In the genomic region with DNA sequence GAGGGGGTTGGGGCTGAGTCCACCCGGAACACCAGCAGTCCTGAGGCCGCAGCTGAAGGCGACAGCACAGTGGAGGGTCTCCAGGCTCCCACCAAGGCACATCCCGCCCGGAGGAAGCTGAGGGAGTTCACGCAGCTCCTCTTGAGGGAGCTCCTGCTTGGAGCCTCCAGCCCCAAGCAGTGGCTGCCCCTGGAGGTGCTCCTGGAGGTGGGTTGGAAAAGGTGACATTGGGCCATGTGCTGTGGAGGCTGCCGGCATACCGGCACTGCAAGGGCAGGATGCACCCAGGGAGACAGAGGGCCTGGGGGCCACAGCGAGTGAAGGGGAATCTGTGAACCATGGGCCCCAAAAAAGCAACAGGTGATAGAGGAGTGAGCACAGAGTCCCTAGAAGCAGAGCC, we compare ENCODE assay signal across 21 cellular contexts.
DNase-seq lines count a peak whose midpoint lies in the region; ATAC-seq and TF ChIP-seq lines count a peak whose summit lies in the region.
"Had no signal": no experiment of that assay in that cellular context is flagged by ENCODE, and none has a peak within 500 bp of the region (broad histone marks: within the 10 kb centered on the region; RNA-seq: fewer than 3 reads in every experiment).

No MANE protein-coding gene starts in this region.

- peaks cover 9% of the 10 kb centered on the region for H3K4me1 Mint-ChIP-seq in activated naive CD8-positive, alpha-beta T cell treated with anti-CD3 and anti-CD28 coated beads, Interleukin-2, amount 10 ng/mL, durations not matched to agents 7 days and 5 days
- H3K4me1 Mint-ChIP-seq in activated naive CD8-positive, alpha-beta T cell treated with anti-CD3 and anti-CD28 coated beads for 36 hours = peaks cover 3% of the 10 kb centered on the region
- H3K4me1 Mint-ChIP-seq in activated B cell treated with CpG ODN at 0.5 μM for 24 hours (peaks cover 3% of the 10 kb centered on the region), type B pancreatic cell (ENCODE audit: unreplicated experiment) (no peaks in the 10 kb centered on the region)
- H3K4me1 Mint-ChIP-seq: CD8-positive, alpha-beta memory T cell had no signal

- no peaks in the 10 kb centered on the region for H3K27me3 ChIP-seq in neuronal stem cell (ENCODE audit: control insufficient read depth in 3 of 3, insufficient read depth in 3 of 3, low read depth in 1 of 3, low read length in 3 of 3)
- H3K27me3 ChIP-seq: BE2C had no signal

- no peak overlapping the region for H2BK12ac ChIP-seq in neuronal stem cell (ENCODE audit: low read length)

- no peaks in the 10 kb centered on the region for H3K4me1 ChIP-seq in neuronal stem cell (ENCODE audit: control insufficient read depth in 2 of 2, insufficient read depth in 1 of 2, low read depth in 1 of 2, low read length in 2 of 2)
- H3K4me1 ChIP-seq: BE2C, HAP-1 had no signal

- H3K18ac ChIP-seq in neuronal stem cell (ENCODE audit: low read length) = no peak overlapping the region

- H3K4me3 ChIP-seq in neuronal stem cell (ENCODE audit: low read length in 2 of 2) = no peak overlapping the region
- H3K4me3 ChIP-seq: GM12878, HAP-1 had no signal

- H3K9ac ChIP-seq in neuronal stem cell (ENCODE audit: low read depth, low read length, poor library complexity) = no peak overlapping the region

- H3K36me3 Mint-ChIP-seq in activated naive CD8-positive, alpha-beta T cell treated with anti-CD3 and anti-CD28 coated beads, Interleukin-2, amount 10 ng/mL, durations not matched to agents 7 days and 5 days = peaks cover 1% of the 10 kb centered on the region
- H3K36me3 Mint-ChIP-seq in activated naive CD8-positive, alpha-beta T cell treated with anti-CD3 and anti-CD28 coated beads for 36 hours = no peaks in the 10 kb centered on the region
- peaks cover 85% of the 10 kb centered on the region for H3K36me3 Mint-ChIP-seq in activated B cell treated with CpG ODN at 0.5 μM for 24 hours (ENCODE audit: low read depth)
- no peaks in the 10 kb centered on the region for H3K36me3 Mint-ChIP-seq in type B pancreatic cell
- H3K36me3 Mint-ChIP-seq: CD8-positive, alpha-beta memory T cell had no signal

- no peak overlapping the region for H3K23ac ChIP-seq in neuronal stem cell (ENCODE audit: low read depth, low read length, poor library complexity)

- peaks cover 0 to 2% of the 10 kb centered on the region in 2 donors for H3K9me3 ChIP-seq in neuronal stem cell (replicated peaks in 1 of 2; ENCODE audit: control insufficient read depth in 2 of 2, insufficient read depth in 1 of 2, low read depth in 1 of 2, low read length in 2 of 2)
- H3K9me3 ChIP-seq: BE2C, HAP-1 had no signal

- no peak overlapping the region for H2BK120ac ChIP-seq in neuronal stem cell (ENCODE audit: low read depth, low read length)

- no peak for DNase-seq in activated naive CD8-positive, alpha-beta T cell treated with anti-CD3 and anti-CD28 coated beads, Interleukin-2, amount 10 ng/mL, durations not matched to agents 7 days and 5 days
- DNase-seq in activated naive CD8-positive, alpha-beta T cell treated with anti-CD3 and anti-CD28 coated beads for 36 hours = no peak
- DNase-seq in activated B cell treated with CpG ODN at 0.5 μM for 24 hours (no peak), neuronal stem cell (ENCODE audit: low spot score) (no peak), type B pancreatic cell (ENCODE audit: extremely low spot score, unreplicated experiment) (peak; percentile 36), NCI-H128 (lab: John Stamatoyannopoulos, UW; ENCODE audit: unreplicated experiment) (no peak), Right ventricle myocardium inferior (ENCODE audit: missing footprints) (no peak)
- DNase-seq: BE2C; CD4-positive, alpha-beta T cell; CD8-positive, alpha-beta memory T cell; DMS 273 treated with DMSO at 0.1 percent for 48 hours; DMS79; EL; GDM1; GOT3; HFFc6 had no signal

- TF ChIP-seq CTCF in activated B cell treated with CpG ODN at 0.5 μM for 24 hours (IDR thresholded peaks at IDR 0.05) (no peak), type B pancreatic cell (conservative IDR thresholded peaks at IDR 0.05) (no peak)

- H3K27ac Mint-ChIP-seq in activated naive CD8-positive, alpha-beta T cell treated with anti-CD3 and anti-CD28 coated beads, Interleukin-2, amount 10 ng/mL, durations not matched to agents 7 days and 5 days = peak overlapping the region; percentile 78
- no peak overlapping the region for H3K27ac Mint-ChIP-seq in activated naive CD8-positive, alpha-beta T cell treated with anti-CD3 and anti-CD28 coated beads for 36 hours
- peak overlapping the region; percentile 59 for H3K27ac Mint-ChIP-seq in activated B cell treated with CpG ODN at 0.5 μM for 24 hours
- no peak overlapping the region for H3K27ac Mint-ChIP-seq in type B pancreatic cell
- H3K27ac Mint-ChIP-seq: CD4-positive, alpha-beta T cell; CD8-positive, alpha-beta memory T cell; HFFc6 had no signal

- H2AFZ ChIP-seq in neuronal stem cell (ENCODE audit: low read length) = no peak overlapping the region

- H3K27ac ChIP-seq in neuronal stem cell (replicated peaks; ENCODE audit: low read length) = no peak overlapping the region
- H3K27ac ChIP-seq: 22Rv1, C4-2B had no signal

- no peak overlapping the region for H2BK15ac ChIP-seq in neuronal stem cell (ENCODE audit: low read length)

- H2AK5ac ChIP-seq in neuronal stem cell (ENCODE audit: low read depth, low read length) = peak overlapping the region; percentile 14

- H3K36me3 ChIP-seq in neuronal stem cell (replicated peaks in 1 of 2; ENCODE audit: control insufficient read depth in 2 of 2, insufficient read depth in 2 of 2, low read length in 2 of 2) = no peaks in the 10 kb centered on the region
- H3K36me3 ChIP-seq: BE2C, HAP-1 had no signal

- H3K4ac ChIP-seq in neuronal stem cell (ENCODE audit: low read length) = no peak overlapping the region

- H3K4me3 Mint-ChIP-seq in activated naive CD8-positive, alpha-beta T cell treated with anti-CD3 and anti-CD28 coated beads, Interleukin-2, amount 10 ng/mL, durations not matched to agents 7 days and 5 days = peak overlapping the region; percentile 32
- no peak overlapping the region for H3K4me3 Mint-ChIP-seq in activated naive CD8-positive, alpha-beta T cell treated with anti-CD3 and anti-CD28 coated beads for 36 hours
- H3K4me3 Mint-ChIP-seq in activated B cell treated with CpG ODN at 0.5 μM for 24 hours (no peak overlapping the region), type B pancreatic cell (no peak overlapping the region)
- H3K4me3 Mint-ChIP-seq: CD4-positive, alpha-beta T cell; CD8-positive, alpha-beta memory T cell; HFFc6 had no signal

- no peak overlapping the region for H2BK5ac ChIP-seq in neuronal stem cell (ENCODE audit: low read length)

- no peak for ATAC-seq in activated naive CD8-positive, alpha-beta T cell treated with anti-CD3 and anti-CD28 coated beads, Interleukin-2, amount 10 ng/mL, durations not matched to agents 7 days and 5 days (ENCODE audit: low read depth)
- ATAC-seq in activated B cell treated with CpG ODN at 0.5 μM for 24 hours (ENCODE audit: low read depth) = no peak
- ATAC-seq in GM18858 (IDR thresholded peaks at IDR 0.05; ENCODE audit: unreplicated experiment) = no peak
- no peak for ATAC-seq in Right ventricle myocardium inferior
- ATAC-seq: GM12878 had no signal

- H4K8ac ChIP-seq in neuronal stem cell (ENCODE audit: low read depth, low read length) = no peak overlapping the region

- intact Hi-C loops in activated B cell treated with CpG ODN at 0.5 μM for 24 hours (cut with micrococcal nuclease) = no loop called here
- intact Hi-C loops in Right ventricle myocardium inferior (cut with DNase I) = no loop called here

- H4K91ac ChIP-seq in neuronal stem cell (ENCODE audit: low read depth, low read length, poor library complexity) = no peak overlapping the region

- H3K14ac ChIP-seq in neuronal stem cell (ENCODE audit: low read length) = no peak overlapping the region

- no CpG with 5 or more reads among the region's 9 CpGs for WGBS in neuronal stem cell (ENCODE audit: extremely low coverage in 2 of 2, insufficient read length in 2 of 2, insufficient replicate concordance in 1 of 2), 2 donors

- CTCF ChIA-PET in activated B cell treated with CpG ODN at 0.5 μM for 24 hours (lab: Charles Lee) = interaction anchor here (0.6 to 0.9 kb wide), 3 partner anchors 140 to 292 kb away, joined by 3 read pairs; no protein-coding TSS in a partner anchor

- no peaks in the 10 kb centered on the region for H3K79me1 ChIP-seq in neuronal stem cell (ENCODE audit: low read depth, low read length)

- H3K4me2 ChIP-seq in neuronal stem cell (ENCODE audit: insufficient read depth, low read length, poor library complexity, severe bottlenecking) = no peak overlapping the region

- no peaks in the 10 kb centered on the region for H3K9me3 Mint-ChIP-seq in activated naive CD8-positive, alpha-beta T cell treated with anti-CD3 and anti-CD28 coated beads, Interleukin-2, amount 10 ng/mL, durations not matched to agents 7 days and 5 days
- H3K9me3 Mint-ChIP-seq in activated naive CD8-positive, alpha-beta T cell treated with anti-CD3 and anti-CD28 coated beads for 36 hours = no peaks in the 10 kb centered on the region
- no peaks in the 10 kb centered on the region for H3K9me3 Mint-ChIP-seq in activated B cell treated with CpG ODN at 0.5 μM for 24 hours
- H3K9me3 Mint-ChIP-seq in type B pancreatic cell = peaks cover 5% of the 10 kb centered on the region
- H3K9me3 Mint-ChIP-seq: CD4-positive, alpha-beta T cell; HFFc6 had no signal

- POLR2A ChIA-PET in activated naive CD8-positive, alpha-beta T cell treated with anti-CD3 and anti-CD28 coated beads, Interleukin-2, amount 10 ng/mL, durations not matched to agents 7 days and 5 days (lab: Charles Lee) = interaction anchor here (1.2 kb wide), 1 partner anchor 27 kb away, joined by 4 read pairs; no protein-coding TSS in a partner anchor
- POLR2A ChIA-PET in activated B cell treated with CpG ODN at 0.5 μM for 24 hours (lab: Charles Lee) = interaction anchor here (1.4 kb wide), 1 partner anchor 16 kb away, joined by 3 read pairs; no protein-coding TSS in a partner anchor

- peaks cover 7% of the 10 kb centered on the region for H3K27me3 Mint-ChIP-seq in activated naive CD8-positive, alpha-beta T cell treated with anti-CD3 and anti-CD28 coated beads, Interleukin-2, amount 10 ng/mL, durations not matched to agents 7 days and 5 days
- H3K27me3 Mint-ChIP-seq in activated naive CD8-positive, alpha-beta T cell treated with anti-CD3 and anti-CD28 coated beads for 36 hours = peaks cover 1% of the 10 kb centered on the region
- H3K27me3 Mint-ChIP-seq in activated B cell treated with CpG ODN at 0.5 μM for 24 hours = no peaks in the 10 kb centered on the region
- peaks cover 4% of the 10 kb centered on the region for H3K27me3 Mint-ChIP-seq in type B pancreatic cell
- H3K27me3 Mint-ChIP-seq: CD4-positive, alpha-beta T cell had no signal

Comparison
In these comparisons a context has a peak if more than half of its experiments do, and no peak if none do; other contexts are left out.
1. H3K27ac Mint-ChIP-seq: peak in activated naive CD8-positive, alpha-beta T cell treated with anti-CD3 and anti-CD28 coated beads, Interleukin-2, amount 10 ng/mL, durations not matched to agents 7 days and 5 days (single experiment) and activated B cell treated with CpG ODN at 0.5 μM for 24 hours (single experiment); none in activated naive CD8-positive, alpha-beta T cell treated with anti-CD3 and anti-CD28 coated beads for 36 hours (single experiment) and type B pancreatic cell (single experiment).